ENCODE assay signal across 2 cellular contexts in the genomic region with DNA sequence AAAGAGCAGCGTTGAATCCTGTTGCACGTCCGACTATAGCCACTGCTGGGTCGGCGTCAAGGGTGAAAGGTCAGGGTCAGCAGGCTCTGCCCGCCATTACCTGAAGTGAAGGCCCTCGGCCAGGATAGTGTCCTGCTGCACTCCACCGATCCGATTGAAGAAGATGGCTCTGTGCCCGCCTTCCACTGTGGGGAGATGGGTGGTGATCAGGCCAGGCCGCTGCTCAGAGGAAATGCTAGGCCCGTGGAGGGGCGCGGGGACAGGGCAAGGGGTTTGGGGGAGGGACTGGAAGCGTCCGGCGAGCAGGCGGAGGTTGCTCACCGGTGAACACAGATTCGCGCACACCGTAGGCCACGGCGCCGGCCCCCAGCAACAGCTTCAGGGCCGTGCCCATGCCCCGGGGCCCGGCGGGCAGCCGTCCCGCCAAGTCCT.
TF ChIP-seq lines count a peak whose summit lies in the region.

No MANE protein-coding gene starts in this region.

TF ChIP-seq in WTC11, 78 proteins besides CTCF, POLR2A, EP300 and RAD21:
- TF ChIP-seq GRHL2 (CRISPR knock-in tag; IDR thresholded peaks at IDR 0.05; ENCODE audit: insufficient replicate concordance, severe bottlenecking) (no peak), ZNF423 (CRISPR knock-in tag; IDR thresholded peaks at IDR 0.05) (no peak), ZNF671 (CRISPR knock-in tag; IDR thresholded peaks at IDR 0.05) (no peak), ZNF219 (CRISPR knock-in tag; IDR thresholded peaks at IDR 0.05; ENCODE audit: borderline replicate concordance) (no peak), ELF4 (CRISPR knock-in tag; IDR thresholded peaks at IDR 0.05; ENCODE audit: low read depth) (0 out of 2 replicates have a peak, but pooled peaks have one; percentile 16), ZNF416 (CRISPR knock-in tag; IDR thresholded peaks at IDR 0.05) (0 out of 2 replicates have a peak, but pooled peaks have one; percentile 44), NR2C2 (CRISPR knock-in tag; IDR thresholded peaks at IDR 0.05) (peak; percentile 76; the same call in 1 of the 2 replicates), SMAD3 (CRISPR knock-in tag; IDR thresholded peaks at IDR 0.05; ENCODE audit: borderline replicate concordance) (no peak), ESRRA (CRISPR knock-in tag; IDR thresholded peaks at IDR 0.05; ENCODE audit: borderline replicate concordance) (no peak)
- TF ChIP-seq, protein P1, sequence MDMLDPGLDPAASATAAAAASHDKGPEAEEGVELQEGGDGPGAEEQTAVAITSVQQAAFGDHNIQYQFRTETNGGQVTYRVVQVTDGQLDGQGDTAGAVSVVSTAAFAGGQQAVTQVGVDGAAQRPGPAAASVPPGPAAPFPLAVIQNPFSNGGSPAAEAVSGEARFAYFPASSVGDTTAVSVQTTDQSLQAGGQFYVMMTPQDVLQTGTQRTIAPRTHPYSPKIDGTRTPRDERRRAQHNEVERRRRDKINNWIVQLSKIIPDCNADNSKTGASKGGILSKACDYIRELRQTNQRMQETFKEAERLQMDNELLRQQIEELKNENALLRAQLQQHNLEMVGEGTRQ (CRISPR knock-in tag; IDR thresholded peaks at IDR 0.05), result no peak
- TF ChIP-seq, protein P2, sequence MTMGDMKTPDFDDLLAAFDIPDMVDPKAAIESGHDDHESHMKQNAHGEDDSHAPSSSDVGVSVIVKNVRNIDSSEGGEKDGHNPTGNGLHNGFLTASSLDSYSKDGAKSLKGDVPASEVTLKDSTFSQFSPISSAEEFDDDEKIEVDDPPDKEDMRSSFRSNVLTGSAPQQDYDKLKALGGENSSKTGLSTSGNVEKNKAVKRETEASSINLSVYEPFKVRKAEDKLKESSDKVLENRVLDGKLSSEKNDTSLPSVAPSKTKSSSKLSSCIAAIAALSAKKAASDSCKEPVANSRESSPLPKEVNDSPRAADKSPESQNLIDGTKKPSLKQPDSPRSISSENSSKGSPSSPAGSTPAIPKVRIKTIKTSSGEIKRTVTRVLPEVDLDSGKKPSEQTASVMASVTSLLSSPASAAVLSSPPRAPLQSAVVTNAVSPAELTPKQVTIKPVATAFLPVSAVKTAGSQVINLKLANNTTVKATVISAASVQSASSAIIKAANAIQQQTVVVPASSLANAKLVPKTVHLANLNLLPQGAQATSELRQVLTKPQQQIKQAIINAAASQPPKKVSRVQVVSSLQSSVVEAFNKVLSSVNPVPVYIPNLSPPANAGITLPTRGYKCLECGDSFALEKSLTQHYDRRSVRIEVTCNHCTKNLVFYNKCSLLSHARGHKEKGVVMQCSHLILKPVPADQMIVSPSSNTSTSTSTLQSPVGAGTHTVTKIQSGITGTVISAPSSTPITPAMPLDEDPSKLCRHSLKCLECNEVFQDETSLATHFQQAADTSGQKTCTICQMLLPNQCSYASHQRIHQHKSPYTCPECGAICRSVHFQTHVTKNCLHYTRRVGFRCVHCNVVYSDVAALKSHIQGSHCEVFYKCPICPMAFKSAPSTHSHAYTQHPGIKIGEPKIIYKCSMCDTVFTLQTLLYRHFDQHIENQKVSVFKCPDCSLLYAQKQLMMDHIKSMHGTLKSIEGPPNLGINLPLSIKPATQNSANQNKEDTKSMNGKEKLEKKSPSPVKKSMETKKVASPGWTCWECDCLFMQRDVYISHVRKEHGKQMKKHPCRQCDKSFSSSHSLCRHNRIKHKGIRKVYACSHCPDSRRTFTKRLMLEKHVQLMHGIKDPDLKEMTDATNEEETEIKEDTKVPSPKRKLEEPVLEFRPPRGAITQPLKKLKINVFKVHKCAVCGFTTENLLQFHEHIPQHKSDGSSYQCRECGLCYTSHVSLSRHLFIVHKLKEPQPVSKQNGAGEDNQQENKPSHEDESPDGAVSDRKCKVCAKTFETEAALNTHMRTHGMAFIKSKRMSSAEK (CRISPR knock-in tag; IDR thresholded peaks at IDR 0.05; ENCODE audit: borderline replicate concordance), result no peak

TF ChIP-seq in HepG2, 621 proteins besides CTCF, POLR2A, EP300 and RAD21 (continues in another document):
- 0 out of 2 replicates have a peak, but pooled peaks have one; percentile 42 for TF ChIP-seq EED (CRISPR knock-in tag; IDR thresholded peaks at IDR 0.05)
- TF ChIP-seq SKI (IDR thresholded peaks at IDR 0.05; ENCODE audit: partially characterized antibody), result no peak
- TF ChIP-seq RFX1 (IDR thresholded peaks at IDR 0.05), result no peak
- TF ChIP-seq, protein P3, sequence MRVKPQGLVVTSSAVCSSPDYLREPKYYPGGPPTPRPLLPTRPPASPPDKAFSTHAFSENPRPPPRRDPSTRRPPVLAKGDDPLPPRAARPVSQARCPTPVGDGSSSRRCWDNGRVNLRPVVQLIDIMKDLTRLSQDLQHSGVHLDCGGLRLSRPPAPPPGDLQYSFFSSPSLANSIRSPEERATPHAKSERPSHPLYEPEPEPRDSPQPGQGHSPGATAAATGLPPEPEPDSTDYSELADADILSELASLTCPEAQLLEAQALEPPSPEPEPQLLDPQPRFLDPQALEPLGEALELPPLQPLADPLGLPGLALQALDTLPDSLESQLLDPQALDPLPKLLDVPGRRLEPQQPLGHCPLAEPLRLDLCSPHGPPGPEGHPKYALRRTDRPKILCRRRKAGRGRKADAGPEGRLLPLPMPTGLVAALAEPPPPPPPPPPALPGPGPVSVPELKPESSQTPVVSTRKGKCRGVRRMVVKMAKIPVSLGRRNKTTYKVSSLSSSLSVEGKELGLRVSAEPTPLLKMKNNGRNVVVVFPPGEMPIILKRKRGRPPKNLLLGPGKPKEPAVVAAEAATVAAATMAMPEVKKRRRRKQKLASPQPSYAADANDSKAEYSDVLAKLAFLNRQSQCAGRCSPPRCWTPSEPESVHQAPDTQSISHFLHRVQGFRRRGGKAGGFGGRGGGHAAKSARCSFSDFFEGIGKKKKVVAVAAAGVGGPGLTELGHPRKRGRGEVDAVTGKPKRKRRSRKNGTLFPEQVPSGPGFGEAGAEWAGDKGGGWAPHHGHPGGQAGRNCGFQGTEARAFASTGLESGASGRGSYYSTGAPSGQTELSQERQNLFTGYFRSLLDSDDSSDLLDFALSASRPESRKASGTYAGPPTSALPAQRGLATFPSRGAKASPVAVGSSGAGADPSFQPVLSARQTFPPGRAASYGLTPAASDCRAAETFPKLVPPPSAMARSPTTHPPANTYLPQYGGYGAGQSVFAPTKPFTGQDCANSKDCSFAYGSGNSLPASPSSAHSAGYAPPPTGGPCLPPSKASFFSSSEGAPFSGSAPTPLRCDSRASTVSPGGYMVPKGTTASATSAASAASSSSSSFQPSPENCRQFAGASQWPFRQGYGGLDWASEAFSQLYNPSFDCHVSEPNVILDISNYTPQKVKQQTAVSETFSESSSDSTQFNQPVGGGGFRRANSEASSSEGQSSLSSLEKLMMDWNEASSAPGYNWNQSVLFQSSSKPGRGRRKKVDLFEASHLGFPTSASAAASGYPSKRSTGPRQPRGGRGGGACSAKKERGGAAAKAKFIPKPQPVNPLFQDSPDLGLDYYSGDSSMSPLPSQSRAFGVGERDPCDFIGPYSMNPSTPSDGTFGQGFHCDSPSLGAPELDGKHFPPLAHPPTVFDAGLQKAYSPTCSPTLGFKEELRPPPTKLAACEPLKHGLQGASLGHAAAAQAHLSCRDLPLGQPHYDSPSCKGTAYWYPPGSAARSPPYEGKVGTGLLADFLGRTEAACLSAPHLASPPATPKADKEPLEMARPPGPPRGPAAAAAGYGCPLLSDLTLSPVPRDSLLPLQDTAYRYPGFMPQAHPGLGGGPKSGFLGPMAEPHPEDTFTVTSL (CRISPR knock-in tag; IDR thresholded peaks at IDR 0.05; ENCODE audit: borderline replicate concordance), result 0 out of 2 replicates have a peak, but pooled peaks have one; percentile 37
- TF ChIP-seq ZNF614 (CRISPR knock-in tag; IDR thresholded peaks at IDR 0.05; ENCODE audit: borderline replicate concordance), result no peak
- TF ChIP-seq ZNF160 (CRISPR knock-in tag; IDR thresholded peaks at IDR 0.05), result no peak
- no peak for TF ChIP-seq YEATS2 (CRISPR knock-in tag; IDR thresholded peaks at IDR 0.05; ENCODE audit: borderline replicate concordance)
- no peak for TF ChIP-seq CBX1 (IDR thresholded peaks at IDR 0.05; ENCODE audit: low read depth)
- 0 out of 2 replicates have a peak, but pooled peaks have one; percentile 24 for TF ChIP-seq ZNF446 (CRISPR knock-in tag; IDR thresholded peaks at IDR 0.05)
- TF ChIP-seq, protein P4, sequence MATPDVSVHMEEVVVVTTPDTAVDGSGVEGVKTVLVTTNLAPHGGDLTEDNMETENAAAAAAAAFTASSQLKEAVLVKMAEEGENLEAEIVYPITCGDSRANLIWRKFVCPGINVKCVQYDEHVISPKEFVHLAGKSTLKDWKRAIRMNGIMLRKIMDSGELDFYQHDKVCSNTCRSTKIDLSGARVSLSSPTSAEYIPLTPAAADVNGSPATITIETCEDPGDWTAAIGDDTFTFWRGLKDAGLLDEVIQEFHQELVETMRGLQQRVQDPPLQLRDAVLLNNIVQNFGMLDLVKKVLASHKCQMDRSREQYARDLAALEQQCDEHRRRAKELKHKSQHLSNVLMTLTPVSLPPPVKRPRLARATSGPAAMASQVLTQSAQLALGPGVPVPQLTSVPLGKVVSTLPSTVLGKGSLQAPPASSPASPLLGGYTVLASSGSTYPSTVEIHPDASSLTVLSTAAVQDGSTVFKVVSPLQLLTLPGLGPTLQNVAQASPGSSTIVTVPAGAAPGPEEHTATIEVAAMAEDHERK (CRISPR knock-in tag; IDR thresholded peaks at IDR 0.05; ENCODE audit: low read depth), result no peak
- no peak for TF ChIP-seq ZZZ3 (CRISPR knock-in tag; IDR thresholded peaks at IDR 0.05; ENCODE audit: borderline replicate concordance)
- TF ChIP-seq, protein P5, sequence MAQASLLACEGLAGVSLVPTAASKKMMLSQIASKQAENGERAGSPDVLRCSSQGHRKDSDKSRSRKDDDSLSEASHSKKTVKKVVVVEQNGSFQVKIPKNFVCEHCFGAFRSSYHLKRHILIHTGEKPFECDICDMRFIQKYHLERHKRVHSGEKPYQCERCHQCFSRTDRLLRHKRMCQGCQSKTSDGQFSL (CRISPR knock-in tag; IDR thresholded peaks at IDR 0.05), result no peak
- TF ChIP-seq ZNF432 (CRISPR knock-in tag; IDR thresholded peaks at IDR 0.05; ENCODE audit: borderline replicate concordance), result peak; percentile 69; the same call in 1 of the 2 replicates
- TF ChIP-seq, protein P6, sequence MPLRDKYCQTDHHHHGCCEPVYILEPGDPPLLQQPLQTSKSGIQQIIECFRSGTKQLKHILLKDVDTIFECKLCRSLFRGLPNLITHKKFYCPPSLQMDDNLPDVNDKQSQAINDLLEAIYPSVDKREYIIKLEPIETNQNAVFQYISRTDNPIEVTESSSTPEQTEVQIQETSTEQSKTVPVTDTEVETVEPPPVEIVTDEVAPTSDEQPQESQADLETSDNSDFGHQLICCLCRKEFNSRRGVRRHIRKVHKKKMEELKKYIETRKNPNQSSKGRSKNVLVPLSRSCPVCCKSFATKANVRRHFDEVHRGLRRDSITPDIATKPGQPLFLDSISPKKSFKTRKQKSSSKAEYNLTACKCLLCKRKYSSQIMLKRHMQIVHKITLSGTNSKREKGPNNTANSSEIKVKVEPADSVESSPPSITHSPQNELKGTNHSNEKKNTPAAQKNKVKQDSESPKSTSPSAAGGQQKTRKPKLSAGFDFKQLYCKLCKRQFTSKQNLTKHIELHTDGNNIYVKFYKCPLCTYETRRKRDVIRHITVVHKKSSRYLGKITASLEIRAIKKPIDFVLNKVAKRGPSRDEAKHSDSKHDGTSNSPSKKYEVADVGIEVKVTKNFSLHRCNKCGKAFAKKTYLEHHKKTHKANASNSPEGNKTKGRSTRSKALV (CRISPR knock-in tag; IDR thresholded peaks at IDR 0.05), result no peak
- TF ChIP-seq CHCHD3 (CRISPR knock-in tag; IDR thresholded peaks at IDR 0.05), result no peak
- peak; percentile 97 for TF ChIP-seq NR2C2 (CRISPR knock-in tag; IDR thresholded peaks at IDR 0.05; ENCODE audit: borderline replicate concordance)
- TF ChIP-seq, protein P7, sequence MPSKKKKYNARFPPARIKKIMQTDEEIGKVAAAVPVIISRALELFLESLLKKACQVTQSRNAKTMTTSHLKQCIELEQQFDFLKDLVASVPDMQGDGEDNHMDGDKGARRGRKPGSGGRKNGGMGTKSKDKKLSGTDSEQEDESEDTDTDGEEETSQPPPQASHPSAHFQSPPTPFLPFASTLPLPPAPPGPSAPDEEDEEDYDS (CRISPR knock-in tag; IDR thresholded peaks at IDR 0.05), result no peak
- TF ChIP-seq ZNF703 (CRISPR knock-in tag; IDR thresholded peaks at IDR 0.05; ENCODE audit: borderline replicate concordance), result 0 out of 2 replicates have a peak, but pooled peaks have one; percentile 7
- TF ChIP-seq, protein P8, sequence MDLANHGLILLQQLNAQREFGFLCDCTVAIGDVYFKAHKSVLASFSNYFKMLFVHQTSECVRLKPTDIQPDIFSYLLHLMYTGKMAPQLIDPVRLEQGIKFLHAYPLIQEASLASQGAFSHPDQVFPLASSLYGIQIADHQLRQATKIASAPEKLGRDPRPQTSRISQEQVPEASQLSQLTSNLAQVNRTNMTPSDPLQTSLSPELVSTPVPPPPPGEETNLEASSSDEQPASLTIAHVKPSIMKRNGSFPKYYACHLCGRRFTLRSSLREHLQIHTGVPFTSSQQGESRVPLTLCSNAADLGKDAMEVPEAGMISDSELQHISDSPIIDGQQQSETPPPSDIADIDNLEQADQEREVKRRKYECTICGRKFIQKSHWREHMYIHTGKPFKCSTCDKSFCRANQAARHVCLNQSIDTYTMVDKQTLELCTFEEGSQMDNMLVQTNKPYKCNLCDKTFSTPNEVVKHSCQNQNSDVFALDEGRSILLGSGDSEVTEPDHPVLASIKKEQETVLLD (CRISPR knock-in tag; IDR thresholded peaks at IDR 0.05; ENCODE audit: low read depth), result no peak
- peak; percentile 80; the same call in 1 of the 2 replicates for TF ChIP-seq ZNF737 (CRISPR knock-in tag; IDR thresholded peaks at IDR 0.05; ENCODE audit: borderline replicate concordance)
- no peak for TF ChIP-seq ZNF232 (CRISPR knock-in tag; IDR thresholded peaks at IDR 0.05; ENCODE audit: borderline replicate concordance)
- TF ChIP-seq ZNF768 (CRISPR knock-in tag; IDR thresholded peaks at IDR 0.05), result peak; percentile 38; the same call in 1 of the 2 replicates
- TF ChIP-seq AGO2 (optimal IDR thresholded peaks at IDR 0.05; ENCODE audit: low read depth, low read length), result no peak
- no peak for TF ChIP-seq ZNF251 (CRISPR knock-in tag; IDR thresholded peaks at IDR 0.05)
- TF ChIP-seq, protein P9, sequence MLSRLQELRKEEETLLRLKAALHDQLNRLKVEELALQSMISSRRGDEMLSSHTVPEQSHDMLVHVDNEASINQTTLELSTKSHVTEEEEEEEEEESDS (CRISPR knock-in tag; IDR thresholded peaks at IDR 0.05; ENCODE audit: borderline replicate concordance), result no peak
- TF ChIP-seq GABPA (IDR thresholded peaks at IDR 0.05; ENCODE audit: low read depth, low read length), result no peak; the same call in 1 of the 2 replicates
- TF ChIP-seq GABPA (CRISPR knock-in tag; IDR thresholded peaks at IDR 0.05; ENCODE audit: low read depth), result no peak
- TF ChIP-seq ZNF720 (CRISPR knock-in tag; IDR thresholded peaks at IDR 0.05), result no peak
- TF ChIP-seq RCOR2 (CRISPR knock-in tag; IDR thresholded peaks at IDR 0.05), result no peak
- TF ChIP-seq TBX3 (IDR thresholded peaks at IDR 0.05; ENCODE audit: borderline replicate concordance), result 0 out of 2 replicates have a peak, but pooled peaks have one; percentile 11
- TF ChIP-seq TARDBP (CRISPR knock-in tag; IDR thresholded peaks at IDR 0.05), result no peak
- TF ChIP-seq, protein P10, sequence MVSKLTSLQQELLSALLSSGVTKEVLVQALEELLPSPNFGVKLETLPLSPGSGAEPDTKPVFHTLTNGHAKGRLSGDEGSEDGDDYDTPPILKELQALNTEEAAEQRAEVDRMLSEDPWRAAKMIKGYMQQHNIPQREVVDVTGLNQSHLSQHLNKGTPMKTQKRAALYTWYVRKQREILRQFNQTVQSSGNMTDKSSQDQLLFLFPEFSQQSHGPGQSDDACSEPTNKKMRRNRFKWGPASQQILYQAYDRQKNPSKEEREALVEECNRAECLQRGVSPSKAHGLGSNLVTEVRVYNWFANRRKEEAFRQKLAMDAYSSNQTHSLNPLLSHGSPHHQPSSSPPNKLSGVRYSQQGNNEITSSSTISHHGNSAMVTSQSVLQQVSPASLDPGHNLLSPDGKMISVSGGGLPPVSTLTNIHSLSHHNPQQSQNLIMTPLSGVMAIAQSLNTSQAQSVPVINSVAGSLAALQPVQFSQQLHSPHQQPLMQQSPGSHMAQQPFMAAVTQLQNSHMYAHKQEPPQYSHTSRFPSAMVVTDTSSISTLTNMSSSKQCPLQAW (CRISPR knock-in tag; IDR thresholded peaks at IDR 0.05), result no peak
